Comparison of ENCODE assay signal across 18 cellular contexts in genomic region chr5:44887722-44888121, GRCh38.
DNase-seq lines count a peak whose midpoint lies in the region; ATAC-seq, FAIRE-seq and TF ChIP-seq lines count a peak whose summit lies in the region.
"Had no signal": no experiment of that assay in that cellular context is flagged by ENCODE, and none has a peak within 500 bp of the region (broad histone marks: within the 10 kb centered on the region; RNA-seq: fewer than 3 reads in every experiment).

No MANE protein-coding gene starts in this region.

- in situ Hi-C loops in mammary epithelial cell (cut with MboI; ENCODE audit: low sequenced_read_pairs in 2 of 2): no loop called here

- no peaks in the 10 kb centered on the region for H3K79me2 ChIP-seq in mammary epithelial cell (ENCODE audit: insufficient read depth, low read length)

- ATAC-seq in HG02678 (IDR thresholded peaks at IDR 0.05; ENCODE audit: unreplicated experiment) (peak; percentile 61), HG03354 (IDR thresholded peaks at IDR 0.05; ENCODE audit: poor library complexity, severe bottlenecking, unreplicated experiment) (peak; percentile 54)
- ATAC-seq: left colon had no signal

- H3K4me1 ChIP-seq in mammary epithelial cell (ENCODE audit: insufficient read depth, low read length) (no peaks in the 10 kb centered on the region), breast epithelium (no peaks in the 10 kb centered on the region), small intestine (ENCODE audit: control insufficient read depth in 2 of 2, insufficient read depth in 1 of 2, low read depth in 1 of 2, low read length in 1 of 2) (no peaks in the 10 kb centered on the region)
- H3K4me1 ChIP-seq: tibial artery had no signal

- no peak for TF ChIP-seq POLR2A in breast epithelium (IDR thresholded peaks at IDR 0.05)

- H3K9me3 ChIP-seq in mammary epithelial cell (replicated peaks; ENCODE audit: insufficient read depth, low read length) (no peaks in the 10 kb centered on the region), breast epithelium (no peaks in the 10 kb centered on the region), small intestine (ENCODE audit: control insufficient read depth, low read depth) (no peaks in the 10 kb centered on the region)
- H3K9me3 ChIP-seq: tibial artery had no signal

- dilution Hi-C loops in mammary epithelial cell (cut with HindIII; ENCODE audit: low sequenced_read_pairs): no loop called here

- FAIRE-seq in small intestine (lab: Jason Lieb, UNC): no peak

- DNase-seq in mammary epithelial cell (peak; percentile 25), breast epithelium (ENCODE audit: low spot score in 2 of 2) (no peak), NCI-H187 treated with DMSO at 0.1 percent for 48 hours (lab: John Stamatoyannopoulos, UW) (no peak), NCI-H1105 treated with DMSO at 0.1 percent for 48 hours (lab: John Stamatoyannopoulos, UW) (no peak), small intestine (no peak), glomerular visceral epithelial cell (ENCODE audit: extremely low spot score) (no peak)
- DNase-seq: activated CD8-positive, alpha-beta memory T cell treated with anti-CD3 and anti-CD28 coated beads for 24 hours; activated effector memory CD4-positive, alpha-beta T cell treated with Interleukin-2 at 50 U/mL for 16 hours; C1 segment of cervical spinal cord; DMS53; left colon; NCI-H2081; NCI-H748 treated with DMSO at 0.1 percent for 48 hours; occipital lobe; stimulated activated CD4-positive, alpha-beta T cell treated with anti-CD3 and anti-CD28 coated beads, Interleukin-4, amount 100 ng/mL, for 4 hours; tibial artery had no signal

- BruUV-seq in mammary epithelial cell (replicated peaks; lab: Mats Ljungman, UMichigan): no TSS peak

- H4K20me1 ChIP-seq in mammary epithelial cell (ENCODE audit: insufficient read depth, low read length): no peaks in the 10 kb centered on the region

- no peak overlapping the region for H3K27ac ChIP-seq in mammary epithelial cell (ENCODE audit: insufficient read depth, low read depth, low read length)
- no peak overlapping the region for H3K27ac ChIP-seq in breast epithelium
- no peak overlapping the region for H3K27ac ChIP-seq in small intestine (ENCODE audit: low read depth in 1 of 2, low read length in 1 of 2)
- H3K27ac ChIP-seq: tibial artery had no signal

- 45% methylated on average over 1 of the region's 1 CpG for WGBS in mammary epithelial cell (ENCODE audit: low coverage, missing lambda C conversion rate)
- 35 to 70% (median 51%) methylated on average over 1 of the region's 1 CpG for WGBS in small intestine, 3 donors

- H3K27me3 ChIP-seq in mammary epithelial cell (ENCODE audit: insufficient read depth, low read length) (no peaks in the 10 kb centered on the region), breast epithelium (no peaks in the 10 kb centered on the region), small intestine (ENCODE audit: control insufficient read depth in 2 of 2, insufficient read depth in 2 of 2, low read length in 2 of 2) (no peaks in the 10 kb centered on the region)
- H3K27me3 ChIP-seq: tibial artery had no signal

- CTCF ChIA-PET in mammary epithelial cell (lab: Charles Lee; ENCODE audit: low non-redundant PET): no interaction called here

- H3K4me2 ChIP-seq in mammary epithelial cell (ENCODE audit: insufficient read depth, low read depth, low read length): no peak overlapping the region

- TF ChIP-seq CTCF in mammary epithelial cell (conservative IDR thresholded peaks at IDR 0.05 in 1 of 2, IDR thresholded peaks at IDR 0.05 in 1 of 2; ENCODE audit: extremely low read depth in 1 of 2, insufficient read depth in 1 of 2, low read depth in 1 of 2, low read length in 2 of 2): no peak
- no peak for TF ChIP-seq CTCF in breast epithelium (IDR thresholded peaks at IDR 0.05)

- H2AFZ ChIP-seq in mammary epithelial cell (ENCODE audit: low read depth, low read length): no peak overlapping the region

- H3K4me3 ChIP-seq in mammary epithelial cell (replicated peaks in 1 of 3; ENCODE audit: insufficient read depth in 1 of 3, low read depth in 2 of 3, low read length in 3 of 3) (no peak overlapping the region), breast epithelium (no peak overlapping the region), small intestine (ENCODE audit: low read depth in 1 of 2, low read length in 2 of 2) (no peak overlapping the region)
- H3K4me3 ChIP-seq: tibial artery had no signal

- intact Hi-C loops in mammary epithelial cell (cut with micrococcal nuclease): no loop called here
- intact Hi-C loops in breast epithelium (cut with DNase I; ENCODE audit: low total_unique reads): no loop called here

- H3K36me3 ChIP-seq in mammary epithelial cell (ENCODE audit: insufficient read depth, low read length): no peaks in the 10 kb centered on the region
- no peaks in the 10 kb centered on the region for H3K36me3 ChIP-seq in breast epithelium
- H3K36me3 ChIP-seq in small intestine (ENCODE audit: control insufficient read depth in 2 of 2, insufficient read depth in 2 of 2, low read length in 2 of 2): no peaks in the 10 kb centered on the region
- H3K36me3 ChIP-seq: tibial artery had no signal

- no peak overlapping the region for H3K9ac ChIP-seq in mammary epithelial cell (ENCODE audit: insufficient read depth, low read length)
